16 cellular contexts compared by ENCODE assay signal in genomic region chr17:47653442-47653841, GRCh38. TPM values are rescaled to one million over a fixed set of nuclear protein-coding genes. Genes with fewer than 3 reads are reported as not detected.
DNase-seq lines count a peak whose midpoint lies in the region; ATAC-seq and TF ChIP-seq lines count a peak whose summit lies in the region.
"Had no signal": no experiment of that assay in that cellular context is flagged by ENCODE, and none has a peak within 500 bp of the region (broad histone marks: within the 10 kb centered on the region; RNA-seq: fewer than 3 reads in every experiment).

No MANE protein-coding gene starts in this region.

- no peak overlapping the region for H3K27ac ChIP-seq in CD8-positive, alpha-beta memory T cell (ENCODE audit: low read depth, low read length)
- H3K27ac ChIP-seq in H9 (ENCODE audit: insufficient read length, low read depth, low read length): no peak overlapping the region
- no peak overlapping the region for H3K27ac ChIP-seq in ovary
- H3K27ac ChIP-seq: esophagus squamous epithelium, left lung, testis had no signal

- H2BK120ac ChIP-seq in H9 (ENCODE audit: low read depth, low read length, poor library complexity, severe bottlenecking): no peak overlapping the region

- H3K79me1 ChIP-seq in H9 (ENCODE audit: insufficient read depth, low read depth, low read length, poor library complexity, severe bottlenecking): peaks cover 9% of the 10 kb centered on the region

- no peak overlapping the region for H4K5ac ChIP-seq in H9 (ENCODE audit: insufficient read length, low read depth, low read length)

- ATAC-seq in activated T-helper 17 cell treated with anti-CD3 and anti-CD28 coated beads, Interleukin-2, amount 50 U/mL, for 72 hours (replicated peaks): no peak
- ATAC-seq in HG03521 (IDR thresholded peaks at IDR 0.05; ENCODE audit: unreplicated experiment): no peak
- ATAC-seq: left lung had no signal

- POLR2A ChIA-PET in CD8-positive, alpha-beta memory T cell (lab: Charles Lee): no interaction called here

- H3K18ac ChIP-seq in H9 (ENCODE audit: insufficient read length, low read depth, low read length): no peak overlapping the region

- peak overlapping the region in 6 of 8 donors; percentile 3 to 82 (median 53) for H3K27ac Mint-ChIP-seq in CD8-positive, alpha-beta memory T cell
- H3K27ac Mint-ChIP-seq in H9 (peak overlapping the region in 1 of 3 experiments; percentile 35; a peak in 2 of 7 replicates), nephron progenitor cell (no peak overlapping the region)
- peak overlapping the region; percentile 74 for H3K27ac Mint-ChIP-seq in activated T-helper 17 cell treated with anti-CD3 and anti-CD28 coated beads, Interleukin-2, amount 50 U/mL, for 72 hours

- H2BK12ac ChIP-seq in H9 (ENCODE audit: insufficient read length, low read depth, low read length): no peak overlapping the region

- H2AK5ac ChIP-seq in H9 (ENCODE audit: insufficient read length, low read length): no peak overlapping the region

- H3K4me3 ChIP-seq in CD8-positive, alpha-beta memory T cell (ENCODE audit: low read length): no peak overlapping the region
- H3K4me3 ChIP-seq in ovary: no peak overlapping the region
- H3K4me3 ChIP-seq: esophagus squamous epithelium, left lung, testis had no signal

- H3K23me2 ChIP-seq in H9 (ENCODE audit: insufficient read length, low read depth, low read length, poor library complexity, severe bottlenecking): peaks cover 14% of the 10 kb centered on the region

- no CpG with 5 or more reads among the region's 2 CpGs for WGBS in H9 (ENCODE audit: extremely low coverage, insufficient read length, low lambda C conversion rate)
- WGBS in ovary, 3 donors: 56 to 72% (median 64%) methylated on average over 2 of the region's 2 CpGs

- no peak overlapping the region for H3K4ac ChIP-seq in H9 (ENCODE audit: low read depth, low read length)

- CTCF ChIA-PET in CD8-positive, alpha-beta memory T cell (lab: Charles Lee): interaction anchor here (0.6 to 11.6 kb wide), 3 partner anchors 11 to 22 kb away, joined by 3 to 82 read pairs (median 3); no protein-coding TSS in a partner anchor

- no peak overlapping the region for H3K23ac ChIP-seq in H9 (ENCODE audit: insufficient read length, low read depth, low read length)

- no peak for DNase-seq in CD8-positive, alpha-beta memory T cell
- DNase-seq in H9 (no peak), nephron progenitor cell (no peak), ovary (no peak), mucosa of gallbladder (ENCODE audit: low spot score) (no peak)
- DNase-seq: esophagus squamous epithelium, hypothalamus, Karpas-422, left lung, NCI-H2029, NCI-H774, nucleus accumbens, SIG-M5, testis had no signal

- peaks cover 64 to 80% (median 78%) of the 10 kb centered on the region in 3 donors for H3K4me1 Mint-ChIP-seq in CD8-positive, alpha-beta memory T cell
- H3K4me1 Mint-ChIP-seq in H9 (peaks cover 31 to 37% of the 10 kb centered on the region in 2 experiments), nephron progenitor cell (peaks cover 59% of the 10 kb centered on the region)
- H3K4me1 Mint-ChIP-seq in activated T-helper 17 cell treated with anti-CD3 and anti-CD28 coated beads, Interleukin-2, amount 50 U/mL, for 72 hours: peaks cover 48% of the 10 kb centered on the region

- H3K4me3 Mint-ChIP-seq in CD8-positive, alpha-beta memory T cell: peak overlapping the region in 4 of 7 donors; percentile 5 to 73 (median 36)
- H3K4me3 Mint-ChIP-seq in H9: peak overlapping the region; percentile 22 to 27; a peak in 3 of 5 replicates
- H3K4me3 Mint-ChIP-seq in activated T-helper 17 cell treated with anti-CD3 and anti-CD28 coated beads, Interleukin-2, amount 50 U/mL, for 72 hours: peak overlapping the region; percentile 94
- peak overlapping the region; percentile 15 for H3K4me3 Mint-ChIP-seq in nephron progenitor cell

- no peak overlapping the region for H3T11ph ChIP-seq in H9 (ENCODE audit: low read length)

- no peak for TF ChIP-seq EP300 in ovary (IDR thresholded peaks at IDR 0.05)

- H3K4me1 ChIP-seq in CD8-positive, alpha-beta memory T cell (ENCODE audit: insufficient read depth, low read length): peaks cover 50% of the 10 kb centered on the region
- H3K4me1 ChIP-seq in H9 (ENCODE audit: insufficient read depth, low read length): no peaks in the 10 kb centered on the region
- H3K4me1 ChIP-seq in ovary (ENCODE audit: insufficient read depth): peaks cover 3% of the 10 kb centered on the region

- peaks cover 53% of the 10 kb centered on the region for H3K36me3 ChIP-seq in CD8-positive, alpha-beta memory T cell (ENCODE audit: insufficient read depth, low read length)
- H3K36me3 ChIP-seq in ovary: no peaks in the 10 kb centered on the region

- H3K56ac ChIP-seq in H9 (ENCODE audit: insufficient read length, low read depth, low read length): no peak overlapping the region

- TF ChIP-seq CTCF in H9 (conservative IDR thresholded peaks at IDR 0.05) (no peak), nephron progenitor cell (IDR thresholded peaks at IDR 0.05) (no peak), ovary (IDR thresholded peaks at IDR 0.05) (no peak)

- no peak for TF ChIP-seq POLR2A in ovary (IDR thresholded peaks at IDR 0.05)

- no peak overlapping the region for H4K91ac ChIP-seq in H9 (ENCODE audit: insufficient read length, low read depth, low read length)

- no peak overlapping the region for H2BK5ac ChIP-seq in H9 (ENCODE audit: insufficient read length, low read length)

- no peak overlapping the region for H2BK15ac ChIP-seq in H9 (ENCODE audit: low read depth, low read length)

- H3K27me3 ChIP-seq in CD8-positive, alpha-beta memory T cell (ENCODE audit: insufficient read depth, low read length, poor library complexity, severe bottlenecking): no peaks in the 10 kb centered on the region
- H3K27me3 ChIP-seq in H9 (ENCODE audit: insufficient read depth, low read length) (no peaks in the 10 kb centered on the region), ovary (no peaks in the 10 kb centered on the region)
- H3K27me3 ChIP-seq: esophagus squamous epithelium, left lung, testis had no signal

- H3K79me2 ChIP-seq in H9 (ENCODE audit: insufficient read depth, low read length): peaks cover 29% of the 10 kb centered on the region

- no peak overlapping the region for H4K8ac ChIP-seq in H9 (replicated peaks; ENCODE audit: insufficient read length, low read depth, low read length)

- no peaks in the 10 kb centered on the region for H3K9me3 Mint-ChIP-seq in CD8-positive, alpha-beta memory T cell
- H3K9me3 Mint-ChIP-seq in H9 (no peaks in the 10 kb centered on the region; a peak in 1 of 5 replicates), nephron progenitor cell (no peaks in the 10 kb centered on the region)
- H3K9me3 Mint-ChIP-seq in activated T-helper 17 cell treated with anti-CD3 and anti-CD28 coated beads, Interleukin-2, amount 50 U/mL, for 72 hours: no peaks in the 10 kb centered on the region

- no peak overlapping the region for H3K14ac ChIP-seq in H9 (ENCODE audit: insufficient read depth, low read length)

- H3K9me3 ChIP-seq in CD8-positive, alpha-beta memory T cell (ENCODE audit: low read length): no peaks in the 10 kb centered on the region
- H3K9me3 ChIP-seq in H9 (ENCODE audit: control insufficient read depth, low read depth, low read length) (no peaks in the 10 kb centered on the region), ovary (no peaks in the 10 kb centered on the region)
- H3K9me3 ChIP-seq: esophagus squamous epithelium, left lung, testis had no signal

- H3K4me2 ChIP-seq in H9 (ENCODE audit: insufficient read depth, insufficient read length, low read length): no peak overlapping the region

- H3K36me3 Mint-ChIP-seq in CD8-positive, alpha-beta memory T cell: peaks cover 7 to 76% (median 22%) of the 10 kb centered on the region in 3 donors
- H3K36me3 Mint-ChIP-seq in H9 (ENCODE audit: insufficient read depth in 1 of 3, low read depth in 3 of 3) (peaks cover 64 to 78% (median 71%) of the 10 kb centered on the region in 3 experiments), nephron progenitor cell (ENCODE audit: low read depth) (peaks cover 62% of the 10 kb centered on the region)
- peaks cover 88% of the 10 kb centered on the region for H3K36me3 Mint-ChIP-seq in activated T-helper 17 cell treated with anti-CD3 and anti-CD28 coated beads, Interleukin-2, amount 50 U/mL, for 72 hours (ENCODE audit: low read depth)

- intact Hi-C loops in ovary (cut with DNase I): no loop called here

- peaks cover 0 to 5% of the 10 kb centered on the region in 2 donors for H3K27me3 Mint-ChIP-seq in CD8-positive, alpha-beta memory T cell
- no peaks in the 10 kb centered on the region for H3K27me3 Mint-ChIP-seq in H9 (ENCODE audit: low read depth)
- H3K27me3 Mint-ChIP-seq in activated T-helper 17 cell treated with anti-CD3 and anti-CD28 coated beads, Interleukin-2, amount 50 U/mL, for 72 hours: no peaks in the 10 kb centered on the region
- H3K27me3 Mint-ChIP-seq in nephron progenitor cell (ENCODE audit: low read depth, poor library complexity): peaks cover 6% of the 10 kb centered on the region

- no peak overlapping the region for H2AFZ ChIP-seq in H9 (ENCODE audit: low read length)

- no peak overlapping the region for H3K9ac ChIP-seq in H9 (ENCODE audit: extremely low read depth, insufficient read length, low read length)

- H2BK20ac ChIP-seq in H9 (ENCODE audit: low read depth, low read length, poor library complexity, severe bottlenecking): no peak overlapping the region

- H4K20me1 ChIP-seq in H9 (ENCODE audit: control insufficient read depth, insufficient read depth, insufficient read length): no peaks in the 10 kb centered on the region

RNA-seq across cellular contexts. Expression of gene KPNB1, which starts 3.7 kb away (rescaled TPM):
- 100 to 1,000 TPM; 907 to 915 TPM for total RNA-seq in CD8-positive, alpha-beta memory T cell
- polyA plus RNA-seq in CD8-positive, alpha-beta memory T cell: 35.9 TPM
- total RNA-seq in H9 (2021) (742 and 764 TPM in 2 replicates), ovary (100 to 1,000 TPM; 119 to 346 (median 256) TPM), mucosa of gallbladder (207 TPM)
- total RNA-seq in activated T-helper 17 cell treated with anti-CD3 and anti-CD28 coated beads, Interleukin-2, amount 50 U/mL, for 72 hours: 100 to 1,000 TPM; 451 to 724 TPM
- 100 to 1,000 TPM in 1 of 2 donors, 10 to 100 TPM in 1; 63.4 to 236 TPM for polyA plus RNA-seq in ovary

RNA-seq across cellular contexts. Expression of gene TBKBP1, which starts 40.5 kb away (rescaled TPM):
- total RNA-seq in CD8-positive, alpha-beta memory T cell: 1 to 10 TPM; 6.6 to 6.7 TPM
- 1.8 TPM for polyA plus RNA-seq in CD8-positive, alpha-beta memory T cell
- total RNA-seq in H9 (2021): 33.2 and 33.6 TPM in 2 replicates
- 10 to 100 TPM in 1 of 2 donors, 1 to 10 TPM in 1; 6.3 to 10.2 TPM for total RNA-seq in activated T-helper 17 cell treated with anti-CD3 and anti-CD28 coated beads, Interleukin-2, amount 50 U/mL, for 72 hours
- total RNA-seq in ovary: 10 to 100 TPM in 5 of 7 donors, 1 to 10 TPM in 2; 6.0 to 28.8 (median 22.8) TPM
- polyA plus RNA-seq in ovary: 10 to 100 TPM; 10.4 to 24.0 TPM
- 9.2 TPM for total RNA-seq in mucosa of gallbladder

Comparison
In these comparisons a context has a peak if more than half of its experiments do, and no peak if none do; other contexts are left out.
1. H3K4me3 Mint-ChIP-seq: peak in every context shown above with its lines; median percentile 94 in activated T-helper 17 cell treated with anti-CD3 and anti-CD28 coated beads, Interleukin-2, amount 50 U/mL, for 72 hours; 36 in CD8-positive, alpha-beta memory T cell; 24 in H9; 15 in nephron progenitor cell.